Comparison of ENCODE assay signal across 9 cellular contexts in genomic region chr9:15622596-15622995, GRCh38.
DNase-seq lines count a peak whose midpoint lies in the region; ATAC-seq, FAIRE-seq and TF ChIP-seq lines count a peak whose summit lies in the region.
"Had no signal": no experiment of that assay in that cellular context is flagged by ENCODE, and none has a peak within 500 bp of the region (broad histone marks: within the 10 kb centered on the region; RNA-seq: fewer than 3 reads in every experiment).

No MANE protein-coding gene starts in this region.

- H3K9me3 ChIP-seq in GM12878 (replicated peaks; ENCODE audit: control insufficient read depth, insufficient read depth, low read length) (no peaks in the 10 kb centered on the region), mesenchymal stem cell (ENCODE audit: control insufficient read depth, low read length) (no peaks in the 10 kb centered on the region)

- no peak overlapping the region for H2BK15ac ChIP-seq in mesenchymal stem cell (ENCODE audit: low read depth, poor library complexity, severe bottlenecking)

- H3K27ac ChIP-seq in GM12878 (ENCODE audit: control insufficient read depth, insufficient read depth) (no peak overlapping the region), mesenchymal stem cell (ENCODE audit: low read length, poor library complexity, severe bottlenecking) (no peak overlapping the region)

- H3K36me3 ChIP-seq in GM12878 (ENCODE audit: control insufficient read depth in 2 of 2, insufficient read depth in 2 of 2, low read length in 1 of 2): no peaks in the 10 kb centered on the region
- no peaks in the 10 kb centered on the region for H3K36me3 ChIP-seq in mesenchymal stem cell (ENCODE audit: control insufficient read depth in 1 of 2, insufficient read depth in 2 of 2, low read depth in 1 of 2, low read length in 2 of 2)

- no peak for TF ChIP-seq POLR2A in GM12878 (IDR thresholded peaks at IDR 0.05; ENCODE audit: low read depth, low read length)

- H3K9ac ChIP-seq in GM12878 (ENCODE audit: control insufficient read depth, insufficient read depth, low read length): no peak overlapping the region
- peak overlapping the region; percentile 4 for H3K9ac ChIP-seq in mesenchymal stem cell (ENCODE audit: low read length)

- WGBS in GM12878 (ENCODE audit: insufficient coverage, insufficient replicate concordance, low lambda C conversion rate, missing lambda C conversion rate): 4% methylated on average over 1 of the region's 1 CpG
- no CpG with 5 or more reads among the region's 1 CpG for WGBS in mesenchymal stem cell

- no peak overlapping the region for H3K14ac ChIP-seq in mesenchymal stem cell (ENCODE audit: low read length in 2 of 2)

- DNase-seq in G401 (ENCODE audit: low spot score): peak; percentile 14
- DNase-seq in NAMALWA (ENCODE audit: low spot score): peak; percentile 23
- DNase-seq in GM12878 (ENCODE audit: low read depth, low spot score): no peak
- DNase-seq in mesenchymal stem cell: peak; percentile 17
- no peak for DNase-seq in activated CD8-positive, alpha-beta memory T cell treated with anti-CD3 and anti-CD28 coated beads for 24 hours
- DNase-seq in NCI-H345 (lab: John Stamatoyannopoulos, UW): no peak
- no peak for DNase-seq in cerebellar nuclear complex (lab: John Stamatoyannopoulos, UW)

- ATAC-seq in GM12878 (no peak), HG02981 (IDR thresholded peaks at IDR 0.05; ENCODE audit: unreplicated experiment) (no peak)

- H2BK5ac ChIP-seq in mesenchymal stem cell (ENCODE audit: low read depth, low read length, poor library complexity, severe bottlenecking): no peak overlapping the region

- RAD21 ChIA-PET in GM12878 (lab: Charles Lee; ENCODE audit: unreplicated experiment): interaction anchor here (0.6 to 1.1 kb wide), 5 partner anchors 14 to 410 kb away, joined by 3 to 6 read pairs (median 3); partner anchors contain the start of gene CCDC171

- POLR2A ChIA-PET in GM12878 (lab: Charles Lee): no interaction called here

- no peak overlapping the region for H3K23ac ChIP-seq in mesenchymal stem cell (ENCODE audit: low read length in 2 of 2)

- H3K18ac ChIP-seq in mesenchymal stem cell (ENCODE audit: low read depth in 1 of 2, low read length in 2 of 2): no peak overlapping the region

- no peak overlapping the region for H2AFZ ChIP-seq in GM12878 (ENCODE audit: control insufficient read depth, low read depth, low read length)
- H2AFZ ChIP-seq in mesenchymal stem cell (ENCODE audit: low read depth, low read length): no peak overlapping the region

- H3K27me3 ChIP-seq in GM12878 (replicated peaks in 1 of 2; ENCODE audit: control insufficient read depth in 2 of 2, insufficient read depth in 2 of 2, low read length in 1 of 2): no peaks in the 10 kb centered on the region
- no peaks in the 10 kb centered on the region for H3K27me3 ChIP-seq in mesenchymal stem cell (ENCODE audit: control insufficient read depth in 1 of 2, insufficient read depth in 1 of 2, low read length in 2 of 2)

- no peak for FAIRE-seq in GM12878 (lab: Jason Lieb, UNC)
- FAIRE-seq: urothelium cell line had no signal

- SMC1A ChIA-PET in GM12878 (lab: Charles Lee; ENCODE audit: uncharacterized antibody, unreplicated experiment): interaction anchor here (0.9 to 1.1 kb wide), 3 partner anchors 11 to 117 kb away, joined by 3 to 7 read pairs (median 6); no protein-coding TSS in a partner anchor

- intact Hi-C loops in GM12878 (cut with micrococcal nuclease; ENCODE audit: unreplicated experiment): no loop called here

- peak in 1 of 3 experiments; percentile 41; a peak in 1 of 6 replicates for TF ChIP-seq CTCF in GM12878 (IDR thresholded peaks at IDR 0.05 in 2 of 3, conservative IDR thresholded peaks at IDR 0.05 in 1 of 3; ENCODE audit: control insufficient read depth in 2 of 3, extremely low read depth in 1 of 3, insufficient read depth in 1 of 3, low read depth in 3 of 3, low read length in 3 of 3)

- no peak overlapping the region for H3K4me3 ChIP-seq in GM12878
- no peak overlapping the region for H3K4me3 ChIP-seq in mesenchymal stem cell (ENCODE audit: insufficient read depth in 1 of 2, low read depth in 1 of 2, low read length in 2 of 2)

- CTCF ChIA-PET in GM12878 (lab: Yijun Ruan, JAX): interaction anchor here (0.7 to 1.5 kb wide), 8 partner anchors 17 to 410 kb away, joined by 3 to 7 read pairs (median 4); partner anchors contain the start of gene CCDC171

- no peak overlapping the region for H2BK12ac ChIP-seq in mesenchymal stem cell (ENCODE audit: low read length in 2 of 2)

- H3K4ac ChIP-seq in mesenchymal stem cell (ENCODE audit: low read depth in 1 of 2, low read length in 2 of 2): no peak overlapping the region

- no peak overlapping the region for H4K91ac ChIP-seq in mesenchymal stem cell (ENCODE audit: low read length)

- H2BK120ac ChIP-seq in mesenchymal stem cell (ENCODE audit: low read depth, low read length): no peak overlapping the region

- H3K79me1 ChIP-seq in mesenchymal stem cell (replicated peaks; ENCODE audit: low read length, poor library complexity, severe bottlenecking): no peaks in the 10 kb centered on the region

- H3K4me2 ChIP-seq in GM12878 (ENCODE audit: control insufficient read depth, insufficient read depth) (no peak overlapping the region), mesenchymal stem cell (ENCODE audit: low read length, poor library complexity, severe bottlenecking) (no peak overlapping the region)

- no peak overlapping the region for H4K8ac ChIP-seq in mesenchymal stem cell (ENCODE audit: low read length)

- no peaks in the 10 kb centered on the region for H3K4me1 ChIP-seq in GM12878 (ENCODE audit: control insufficient read depth, insufficient read depth, low read length)
- H3K4me1 ChIP-seq in mesenchymal stem cell (ENCODE audit: control insufficient read depth, insufficient read depth, low read depth, low read length): no peaks in the 10 kb centered on the region

- BruUV-seq in GM12878 (replicated peaks; lab: Mats Ljungman, UMichigan): no TSS peak

- in situ Hi-C loops in G401 (cut with HindIII; ENCODE audit: low sequenced_read_pairs) (no loop called here), GM12878 (cut with MboI) (no loop called here)

- H3K79me2 ChIP-seq in GM12878 (ENCODE audit: control insufficient read depth, insufficient read depth, low read length): no peaks in the 10 kb centered on the region

- peak; percentile 37 for TF ChIP-seq RAD21 in GM12878 (IDR thresholded peaks at IDR 0.05; ENCODE audit: insufficient read depth, low read depth, low read length)

- no peaks in the 10 kb centered on the region for H4K20me1 ChIP-seq in GM12878 (ENCODE audit: control insufficient read depth, insufficient read depth)

- no peak for TF ChIP-seq EP300 in GM12878 (IDR thresholded peaks at IDR 0.05; ENCODE audit: borderline replicate concordance in 1 of 2, control insufficient read depth in 1 of 2, low read depth in 2 of 2, low read length in 2 of 2)

- H2AK5ac ChIP-seq in mesenchymal stem cell (ENCODE audit: low read length, severe bottlenecking): no peak overlapping the region

TF ChIP-seq in GM12878, 131 proteins besides CTCF, POLR2A, EP300 and RAD21:
- peak; percentile 9; the same call in 1 of the 2 replicates for TF ChIP-seq SMC3 (IDR thresholded peaks at IDR 0.05; ENCODE audit: borderline replicate concordance, low read length)
- TF ChIP-seq FOXK2 (IDR thresholded peaks at IDR 0.05): no peak

Comparison
In these comparisons a context has a peak if more than half of its experiments do, and no peak if none do; other contexts are left out.
1. DNase-seq: peak in G401 (single experiment), NAMALWA (single experiment) and mesenchymal stem cell (single experiment); none in GM12878 (single experiment), activated CD8-positive, alpha-beta memory T cell treated with anti-CD3 and anti-CD28 coated beads for 24 hours (single experiment), NCI-H345 (single experiment) and cerebellar nuclear complex (0 of 2).